ENCODE assay signal across 9 cellular contexts in the genomic region with DNA sequence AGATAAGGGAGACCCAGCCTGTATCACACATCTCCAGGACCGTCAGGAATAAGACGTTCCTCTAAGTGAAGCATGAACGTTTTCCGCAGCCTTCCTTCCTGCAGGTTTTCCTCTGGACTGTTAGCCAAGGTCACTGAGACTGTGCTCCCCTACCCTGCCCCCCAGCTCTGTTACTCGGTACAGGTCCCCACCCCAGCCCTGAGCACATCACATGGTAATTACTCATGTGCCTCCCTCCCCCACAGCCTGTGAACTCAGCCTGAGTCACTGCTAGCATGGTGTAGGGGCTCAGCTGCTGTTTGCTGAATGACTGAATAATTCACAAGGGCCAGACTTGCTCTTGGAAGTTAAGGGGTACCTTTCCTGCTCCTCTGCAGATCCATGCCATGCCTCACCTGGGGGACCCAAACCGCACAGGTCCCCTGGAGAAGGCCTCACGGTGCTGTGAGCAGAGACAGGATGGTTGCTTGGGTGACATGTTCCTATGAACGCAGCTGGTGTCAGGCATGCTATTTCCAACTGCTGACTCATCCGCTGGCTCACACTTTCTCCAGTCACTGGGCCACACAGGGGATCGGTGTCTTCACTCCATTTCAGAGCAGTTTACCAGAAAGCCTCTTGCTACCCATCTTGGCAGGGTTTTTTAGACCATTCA.
DNase-seq lines count a peak whose midpoint lies in the region; ATAC-seq and TF ChIP-seq lines count a peak whose summit lies in the region.
"Had no signal": no experiment of that assay in that cellular context is flagged by ENCODE, and none has a peak within 500 bp of the region (broad histone marks: within the 10 kb centered on the region; RNA-seq: fewer than 3 reads in every experiment).

No MANE protein-coding gene starts in this region.

- H3K27ac ChIP-seq in gastroesophageal sphincter = peak overlapping the region in 3 of 4 donors; percentile 73 to 81 (median 75)
- H3K27ac ChIP-seq: 22Rv1 had no signal

- no peaks in the 10 kb centered on the region for H3K36me3 ChIP-seq in gastroesophageal sphincter

- peaks cover 0 to 25% (median 13%) of the 10 kb centered on the region in 3 donors for H3K4me1 ChIP-seq in gastroesophageal sphincter

- H3K9me3 ChIP-seq in gastroesophageal sphincter = no peaks in the 10 kb centered on the region

- TF ChIP-seq CTCF in gastroesophageal sphincter (IDR thresholded peaks at IDR 0.05) = no peak

- no peak for TF ChIP-seq POLR2A in gastroesophageal sphincter (IDR thresholded peaks at IDR 0.05)

- TF ChIP-seq EP300 in gastroesophageal sphincter (IDR thresholded peaks at IDR 0.05) = no peak

- peak; percentile 52 for DNase-seq in DMS 273 (lab: John Stamatoyannopoulos, UW; ENCODE audit: unreplicated experiment)
- no peak for DNase-seq in DMS 273 treated with DMSO at 0.1 percent for 48 hours (lab: John Stamatoyannopoulos, UW)
- DNase-seq in activated gamma-delta T cell treated with anti-CD3 and anti-CD28 coated beads, Interleukin-2, amount 50 U/mL, for 16 hours (ENCODE audit: low read depth) = peak; percentile 56
- peak; percentile 74 for DNase-seq in putamen (ENCODE audit: low spot score)
- DNase-seq in germinal center (ENCODE audit: low spot score) = no peak

- 14 to 41% methylated on average over 6 to 10 of the region's 10 CpGs for WGBS in gastroesophageal sphincter (ENCODE audit: low coverage in 1 of 2), 2 donors

- H3K4me3 ChIP-seq in gastroesophageal sphincter = no peak overlapping the region

- ATAC-seq in gastroesophageal sphincter = peak; percentile 93
- no peak for ATAC-seq in HG03025 (IDR thresholded peaks at IDR 0.05; ENCODE audit: low FRiP score, unreplicated experiment)

- H3K27me3 ChIP-seq in gastroesophageal sphincter = no peaks in the 10 kb centered on the region

TF ChIP-seq in PFSK-1, 5 proteins besides CTCF, POLR2A, EP300 and RAD21:
- peak; percentile 82 for TF ChIP-seq FOXP2 (optimal IDR thresholded peaks at IDR 0.05; ENCODE audit: borderline replicate concordance, extremely low read depth, extremely low read length, insufficient read depth)
- TF ChIP-seq SIN3A (IDR thresholded peaks at IDR 0.05; ENCODE audit: borderline replicate concordance, insufficient read depth, low read length) = no peak; the same call in 1 of the 2 replicates
- no peak; the same call in 1 of the 2 replicates for TF ChIP-seq POLR2AphosphoS5 (IDR thresholded peaks at IDR 0.05; ENCODE audit: low read depth, low read length)
- no peak for TF ChIP-seq TAF1 (IDR thresholded peaks at IDR 0.05; ENCODE audit: borderline replicate concordance, insufficient read depth, low read length)

Comparison
In these comparisons a context has a peak if more than half of its experiments do, and no peak if none do; other contexts are left out.
1. DNase-seq: peak in DMS 273 (single experiment), activated gamma-delta T cell treated with anti-CD3 and anti-CD28 coated beads, Interleukin-2, amount 50 U/mL, for 16 hours (single experiment) and putamen (single experiment); none in DMS 273 treated with DMSO at 0.1 percent for 48 hours (single experiment) and germinal center (single experiment).